22 cellular contexts compared by ENCODE assay signal in the genomic region with DNA sequence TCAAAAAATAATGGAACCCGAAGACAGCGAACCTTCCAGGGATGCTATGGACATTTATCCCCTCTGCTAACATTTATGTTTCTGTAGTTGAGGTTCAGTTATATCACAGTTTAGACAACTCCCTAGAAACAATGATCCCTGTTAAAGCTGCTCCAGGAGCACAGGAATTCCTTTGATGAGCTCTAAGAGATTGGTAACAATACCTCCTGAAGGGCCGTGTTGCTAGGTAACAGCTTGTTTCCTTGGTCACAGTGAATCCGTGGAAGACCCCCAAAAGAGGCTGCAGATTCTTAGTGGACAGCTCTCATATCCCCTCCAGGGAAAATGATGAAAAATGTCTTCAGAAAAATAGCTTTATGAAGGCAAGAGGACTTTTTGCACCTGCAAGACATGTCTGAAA.
"Had no signal": no experiment of that assay in that cellular context is flagged by ENCODE, and none has a peak within 500 bp of the region (broad histone marks: within the 10 kb centered on the region; RNA-seq: fewer than 3 reads in every experiment).

No MANE protein-coding gene starts in this region.

- H3K27me3 Mint-ChIP-seq: effector memory CD8-positive, alpha-beta T cell; stimulated activated naive B cell treated with anti-CD40 and anti-IgM and Interleukin-4, amounts not matched to agents 10 μg/mL and 1 μg/mL and 100 μg/mL, for 72 hours had no signal

- H3K4me1 ChIP-seq: breast epithelium, spleen, upper lobe of left lung had no signal

- ATAC-seq: effector memory CD8-positive, alpha-beta T cell; left ventricle myocardium superior; stimulated activated naive B cell treated with anti-CD40 and anti-IgM and Interleukin-4, amounts not matched to agents 10 μg/mL and 1 μg/mL and 100 μg/mL, for 72 hours had no signal

- DNase-seq: activated CD4-positive, alpha-beta T cell treated with anti-CD3 and anti-CD28 coated beads for 1 hour; activated CD8-positive, alpha-beta memory T cell treated with anti-CD3 and anti-CD28 coated beads for 24 hours; activated CD8-positive, alpha-beta memory T cell treated with anti-CD3 and anti-CD28 coated beads, Interleukin-2, amount 50 U/mL, for 48 hours; activated effector memory CD4-positive, alpha-beta T cell treated with Interleukin-2 at 50 U/mL for 16 hours; activated naive CD4-positive, alpha-beta T cell treated with anti-CD3 and anti-CD28 coated beads, Interleukin-2, amount 50 U/mL, for 16 hours; activated T-cell treated with anti-CD3 and anti-CD28 coated beads, Interleukin-2, amount 50 U/mL, for 48 hours; cerebellar nuclear complex; cortex of kidney; effector memory CD8-positive, alpha-beta T cell; foreskin fibroblast; immature natural killer cell; kidney glomerular epithelial cell; left ventricle myocardium superior; spleen; stimulated activated CD4-positive, alpha-beta T cell treated with anti-CD3 and anti-CD28 coated beads, Interleukin-4, amount 100 ng/mL, for 4 hours; stimulated activated naive B cell treated with anti-CD40 and anti-IgM and Interleukin-4, amounts not matched to agents 10 μg/mL and 1 μg/mL and 100 μg/mL, for 72 hours; upper lobe of left lung had no signal

- H3K9me3 ChIP-seq: breast epithelium, thoracic aorta, upper lobe of left lung had no signal

- H3K9me3 Mint-ChIP-seq: effector memory CD8-positive, alpha-beta T cell; stimulated activated naive B cell treated with anti-CD40 and anti-IgM and Interleukin-4, amounts not matched to agents 10 μg/mL and 1 μg/mL and 100 μg/mL, for 72 hours; T-helper 1 cell treated with Interleukin-12 subunit alpha and Interleukin-12 subunit beta and Interleukin-4 antibody, amounts not matched to agents 30 μg/mL and 1 μg/mL, for 36 hours had no signal

- H3K4me1 Mint-ChIP-seq: immature natural killer cell; stimulated activated naive B cell treated with anti-CD40 and anti-IgM and Interleukin-4, amounts not matched to agents 10 μg/mL and 1 μg/mL and 100 μg/mL, for 72 hours had no signal

- H3K27ac ChIP-seq: breast epithelium, epithelial cell of prostate, hepatocyte, spleen, thoracic aorta, upper lobe of left lung had no signal

- H3K4me3 ChIP-seq: breast epithelium, hepatocyte, spleen, thoracic aorta, upper lobe of left lung had no signal

- H3K36me3 ChIP-seq: breast epithelium, spleen, thoracic aorta, upper lobe of left lung had no signal

- H3K4me3 Mint-ChIP-seq: effector memory CD8-positive, alpha-beta T cell; immature natural killer cell; stimulated activated naive B cell treated with anti-CD40 and anti-IgM and Interleukin-4, amounts not matched to agents 10 μg/mL and 1 μg/mL and 100 μg/mL, for 72 hours; T-helper 1 cell treated with Interleukin-12 subunit alpha and Interleukin-12 subunit beta and Interleukin-4 antibody, amounts not matched to agents 30 μg/mL and 1 μg/mL, for 36 hours had no signal

- H3K27ac Mint-ChIP-seq: effector memory CD8-positive, alpha-beta T cell; immature natural killer cell; stimulated activated naive B cell treated with anti-CD40 and anti-IgM and Interleukin-4, amounts not matched to agents 10 μg/mL and 1 μg/mL and 100 μg/mL, for 72 hours; T-helper 1 cell treated with Interleukin-12 subunit alpha and Interleukin-12 subunit beta and Interleukin-4 antibody, amounts not matched to agents 30 μg/mL and 1 μg/mL, for 36 hours had no signal

- H3K27me3 ChIP-seq: breast epithelium, hepatocyte, spleen, upper lobe of left lung had no signal

- H3K36me3 Mint-ChIP-seq: immature natural killer cell; stimulated activated naive B cell treated with anti-CD40 and anti-IgM and Interleukin-4, amounts not matched to agents 10 μg/mL and 1 μg/mL and 100 μg/mL, for 72 hours had no signal
